Comparison of ENCODE assay signal across 8 cellular contexts in the genomic region with DNA sequence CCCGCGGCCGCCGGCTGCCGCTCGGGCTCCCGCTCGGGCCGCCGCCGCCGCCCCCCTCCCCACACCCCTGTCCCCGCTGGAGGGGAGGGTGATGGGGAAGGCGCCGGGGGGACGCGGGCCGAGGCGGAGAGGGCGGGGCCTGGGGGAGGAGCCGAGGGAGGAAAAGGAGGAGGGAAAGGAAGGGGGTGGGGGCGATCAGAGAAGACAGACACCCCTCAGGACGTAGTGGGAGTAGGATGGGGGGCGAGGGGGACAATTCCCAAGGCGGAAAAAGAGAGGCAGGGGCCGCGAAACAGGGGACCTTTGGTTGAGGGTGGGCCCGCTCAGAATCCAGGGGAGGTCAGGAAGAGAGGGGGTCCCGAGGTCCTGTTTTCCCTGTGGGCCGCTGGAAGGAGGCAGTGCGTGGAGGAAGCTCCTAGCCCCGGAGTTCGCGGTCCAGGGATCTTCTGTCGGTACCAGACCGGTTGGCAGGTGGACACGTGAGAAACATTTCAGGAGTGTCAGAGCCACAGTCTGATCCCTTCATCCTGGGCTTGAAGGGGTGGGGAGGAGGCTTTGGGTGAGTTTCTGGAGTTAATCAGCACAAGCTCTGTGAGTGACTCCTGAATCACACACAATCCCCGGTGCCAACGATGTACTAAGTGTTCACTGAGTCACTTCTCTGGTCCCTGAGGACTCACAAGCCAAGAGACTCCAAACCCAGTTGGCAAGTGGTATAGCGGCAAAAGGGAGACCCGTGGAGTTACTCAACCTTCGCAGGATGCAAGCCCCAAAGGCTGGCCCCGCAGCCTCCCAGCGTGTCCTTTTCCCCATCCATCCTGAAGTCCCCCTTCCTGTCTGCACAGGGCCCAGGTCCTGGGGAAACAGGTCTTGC. TPM values are rescaled to one million over a fixed set of nuclear protein-coding genes. Genes with fewer than 3 reads are reported as not detected.
A peak's percentile ranks its signal among the peaks of the same experiment; 100 is the strongest.
DNase-seq lines count a peak whose midpoint lies in the region; ATAC-seq and TF ChIP-seq lines count a peak whose summit lies in the region.

A gene with protein sequence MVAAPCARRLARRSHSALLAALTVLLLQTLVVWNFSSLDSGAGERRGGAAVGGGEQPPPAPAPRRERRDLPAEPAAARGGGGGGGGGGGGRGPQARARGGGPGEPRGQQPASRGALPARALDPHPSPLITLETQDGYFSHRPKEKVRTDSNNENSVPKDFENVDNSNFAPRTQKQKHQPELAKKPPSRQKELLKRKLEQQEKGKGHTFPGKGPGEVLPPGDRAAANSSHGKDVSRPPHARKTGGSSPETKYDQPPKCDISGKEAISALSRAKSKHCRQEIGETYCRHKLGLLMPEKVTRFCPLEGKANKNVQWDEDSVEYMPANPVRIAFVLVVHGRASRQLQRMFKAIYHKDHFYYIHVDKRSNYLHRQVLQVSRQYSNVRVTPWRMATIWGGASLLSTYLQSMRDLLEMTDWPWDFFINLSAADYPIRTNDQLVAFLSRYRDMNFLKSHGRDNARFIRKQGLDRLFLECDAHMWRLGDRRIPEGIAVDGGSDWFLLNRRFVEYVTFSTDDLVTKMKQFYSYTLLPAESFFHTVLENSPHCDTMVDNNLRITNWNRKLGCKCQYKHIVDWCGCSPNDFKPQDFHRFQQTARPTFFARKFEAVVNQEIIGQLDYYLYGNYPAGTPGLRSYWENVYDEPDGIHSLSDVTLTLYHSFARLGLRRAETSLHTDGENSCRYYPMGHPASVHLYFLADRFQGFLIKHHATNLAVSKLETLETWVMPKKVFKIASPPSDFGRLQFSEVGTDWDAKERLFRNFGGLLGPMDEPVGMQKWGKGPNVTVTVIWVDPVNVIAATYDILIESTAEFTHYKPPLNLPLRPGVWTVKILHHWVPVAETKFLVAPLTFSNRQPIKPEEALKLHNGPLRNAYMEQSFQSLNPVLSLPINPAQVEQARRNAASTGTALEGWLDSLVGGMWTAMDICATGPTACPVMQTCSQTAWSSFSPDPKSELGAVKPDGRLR (minus strand): TSS at position 90 of the 874 bp plus-strand sequence. CDS start 164 bp downstream, outside the sequence.

- in situ Hi-C loops in GM13976 (cut with MboI; ENCODE audit: low sequenced_read_pairs, unreplicated experiment): loop anchor here (10.0 to 25.0 kb wide), 3 partner anchors 206 to 609 kb away; no protein-coding TSS in a partner anchor

- no peaks in the 10 kb centered on the region for H4K20me1 ChIP-seq in OCI-LY1 (ENCODE audit: insufficient read depth, low read length)

- WGBS in gastroesophageal sphincter (ENCODE audit: low coverage in 1 of 2), 2 donors: 0 to 5% methylated on average over 6 to 15 of the region's 44 CpGs

- H3K4me1 ChIP-seq in OCI-LY1 (ENCODE audit: insufficient read depth, low read length, severe bottlenecking) (peaks cover 39% of the 10 kb centered on the region), gastroesophageal sphincter (peaks cover 0 to 52% (median 18%) of the 10 kb centered on the region in 3 donors)

- H3K9me2 ChIP-seq in OCI-LY1 (ENCODE audit: low read depth, low read length): no peaks in the 10 kb centered on the region

- peak; percentile 89 for ATAC-seq in gastroesophageal sphincter
- ATAC-seq in omental fat pad (ENCODE audit: low FRiP score): peak; percentile 92
- no peak for ATAC-seq in HG03045 (IDR thresholded peaks at IDR 0.05; ENCODE audit: unreplicated experiment)

- TF ChIP-seq CTCF in GM13976 (IDR thresholded peaks at IDR 0.05; ENCODE audit: borderline replicate concordance, control extremely low read depth, extremely low read depth, insufficient read depth, missing control alignments) (no peak), OCI-LY1 (IDR thresholded peaks at IDR 0.05; ENCODE audit: low read length) (no peak), gastroesophageal sphincter (IDR thresholded peaks at IDR 0.05) (no peak), omental fat pad (IDR thresholded peaks at IDR 0.05) (no peak)

- H3K4me3 ChIP-seq in OCI-LY1 (ENCODE audit: low read depth, low read length, poor library complexity, severe bottlenecking) (peak within 1 kb of the TSS; percentile 72), gastroesophageal sphincter (peak within 1 kb of the TSS; percentile 81 to 85)

- peak; percentile 73 for DNase-seq in GM13976 (ENCODE audit: low spot score)
- DNase-seq in activated gamma-delta T cell treated with Interleukin-2 at 50 U/mL for 16 hours: peak; percentile 42
- DNase-seq in omental fat pad (ENCODE audit: low spot score): peak; percentile 46
- DNase-seq in midbrain (lab: John Stamatoyannopoulos, UW): no peak
- no peak for DNase-seq in COR-L47 (lab: John Stamatoyannopoulos, UW)

- no peak within 1 kb of the TSS for H2AFZ ChIP-seq in OCI-LY1 (ENCODE audit: low read length)

- peaks cover 40% of the 10 kb centered on the region for H3K79me2 ChIP-seq in OCI-LY1 (ENCODE audit: insufficient read depth, low read length)

- H3K9ac ChIP-seq in OCI-LY1 (ENCODE audit: low read length): peak within 1 kb of the TSS; percentile 87

- TF ChIP-seq POLR2A in gastroesophageal sphincter (IDR thresholded peaks at IDR 0.05): no peak

- no peaks in the 10 kb centered on the region for H3F3A ChIP-seq in OCI-LY1 (ENCODE audit: insufficient read depth, low read length)

- H3K36me3 ChIP-seq in OCI-LY1 (ENCODE audit: insufficient read depth, low read length) (peaks cover 5% of the 10 kb centered on the region; the same call in 1 of the 2 replicates), gastroesophageal sphincter (no peaks in the 10 kb centered on the region)

- H3K27me3 ChIP-seq in OCI-LY1 (ENCODE audit: insufficient read depth, low read length) (no peaks in the 10 kb centered on the region), gastroesophageal sphincter (peaks cover 4% of the 10 kb centered on the region)

- peak within 1 kb of the TSS; percentile 91 for H3K4me2 ChIP-seq in OCI-LY1 (ENCODE audit: low read length)

- TF ChIP-seq EP300 in gastroesophageal sphincter (IDR thresholded peaks at IDR 0.05): no peak

- H3K27ac ChIP-seq in OCI-LY1 (ENCODE audit: low read depth, low read length, poor library complexity, severe bottlenecking): peak within 1 kb of the TSS; percentile 89
- H3K27ac ChIP-seq in gastroesophageal sphincter: peak within 1 kb of the TSS; percentile 91 to 96 (median 93)

- H3K9me3 ChIP-seq in OCI-LY1 (ENCODE audit: low read length) (no peaks in the 10 kb centered on the region), gastroesophageal sphincter (no peaks in the 10 kb centered on the region)

RNA-seq across cellular contexts. Expression of the gene that starts here (rescaled TPM):
- total RNA-seq in gastroesophageal sphincter (10 to 100 TPM; 19.1 to 51.6 (median 23.7) TPM), omental fat pad (10 to 100 TPM; 20.0 to 43.0 (median 27.4) TPM)

Comparison
In these comparisons a context has a peak if more than half of its experiments do, and no peak if none do; other contexts are left out.
1. DNase-seq: peak in GM13976 (single experiment), activated gamma-delta T cell treated with Interleukin-2 at 50 U/mL for 16 hours (single experiment) and omental fat pad (single experiment); none in midbrain (single experiment) and COR-L47 (single experiment).